ENCODE assay signal across 26 cellular contexts in the genomic region with DNA sequence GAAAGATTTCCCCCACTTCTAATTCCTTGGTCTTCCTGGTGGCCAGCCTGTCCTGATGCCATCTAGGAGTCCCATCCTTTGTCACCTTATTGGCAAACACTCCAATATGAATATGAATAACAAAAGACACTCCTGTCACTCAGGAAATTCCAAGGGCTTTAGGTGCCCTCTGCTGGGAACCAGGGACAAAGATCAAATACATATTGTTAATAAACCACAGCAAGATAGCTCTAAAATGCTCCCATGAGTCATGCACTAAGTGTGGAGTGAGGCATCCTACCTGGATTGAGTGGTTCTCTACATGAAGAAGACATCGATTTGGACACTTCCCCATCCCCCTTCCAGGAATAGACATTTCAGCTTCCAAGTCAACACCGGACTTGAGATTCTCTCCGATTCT.
DNase-seq lines count a peak whose midpoint lies in the region; ATAC-seq, FAIRE-seq and TF ChIP-seq lines count a peak whose summit lies in the region.
"Had no signal": no experiment of that assay in that cellular context is flagged by ENCODE, and none has a peak within 500 bp of the region (broad histone marks: within the 10 kb centered on the region; RNA-seq: fewer than 3 reads in every experiment).

No MANE protein-coding gene starts in this region.

- no peaks in the 10 kb centered on the region for H3K36me3 ChIP-seq in small intestine (ENCODE audit: control insufficient read depth in 2 of 2, insufficient read depth in 2 of 2, low read length in 2 of 2)
- H3K36me3 ChIP-seq: neutrophil, prostate gland, SJCRH30, upper lobe of left lung had no signal

- H3K27ac ChIP-seq in small intestine (ENCODE audit: low read depth in 1 of 2, low read length in 1 of 2) (no peak overlapping the region), dorsolateral prefrontal cortex (no peak overlapping the region)
- H3K27ac ChIP-seq: neutrophil, prostate gland, SJCRH30, upper lobe of left lung had no signal

- H3K9me3 ChIP-seq in small intestine (ENCODE audit: control insufficient read depth, low read depth), result no peaks in the 10 kb centered on the region
- H3K9me3 ChIP-seq: prostate gland had no signal

- WGBS in small intestine, 3 donors, result 40 to 78% (median 41%) methylated on average over 3 of the region's 3 CpGs

- no peak for ATAC-seq in GM21526 (IDR thresholded peaks at IDR 0.05; ENCODE audit: low FRiP score, unreplicated experiment)
- ATAC-seq: activated CD8-positive, alpha-beta T cell treated with anti-CD3 and anti-CD28 coated beads, Interleukin-2, amount 10 ng/mL, durations not matched to agents 7 days and 5 days had no signal

- H3K27me3 ChIP-seq in small intestine (ENCODE audit: control insufficient read depth in 2 of 2, insufficient read depth in 2 of 2, low read length in 2 of 2) (no peaks in the 10 kb centered on the region), dorsolateral prefrontal cortex (peaks cover 0 to 9% (median 0%) of the 10 kb centered on the region in 45 donors)
- H3K27me3 ChIP-seq: neutrophil, SJCRH30, upper lobe of left lung had no signal

- TF ChIP-seq CTCF in dorsolateral prefrontal cortex (IDR thresholded peaks at IDR 0.05 in 54 of 56, conservative IDR thresholded peaks at IDR 0.05 in 2 of 56; ENCODE audit: low read depth in 1 of 56, partially characterized antibody in 56 of 56), result no peak

- H3K4me1 ChIP-seq in small intestine (ENCODE audit: control insufficient read depth in 2 of 2, insufficient read depth in 1 of 2, low read depth in 1 of 2, low read length in 1 of 2), result no peaks in the 10 kb centered on the region
- H3K4me1 ChIP-seq: prostate gland, SJCRH30, upper lobe of left lung had no signal

- intact Hi-C loops in dorsolateral prefrontal cortex (cut with DNase I), result no loop called here

- peak; percentile 17 for DNase-seq in NCI-H1694 treated with DMSO at 0.1 percent for 48 hours (lab: John Stamatoyannopoulos, UW)
- no peak for DNase-seq in NCI-H1694 (lab: John Stamatoyannopoulos, UW)
- DNase-seq in NCI-H2029 treated with DMSO at 0.1 percent for 48 hours (lab: John Stamatoyannopoulos, UW), result peak; percentile 20
- peak; percentile 42 for DNase-seq in SK-MEL-5 (ENCODE audit: low read depth, low spot score)
- peak; percentile 6 for DNase-seq in small intestine
- DNase-seq in dorsolateral prefrontal cortex, result no peak
- no peak for DNase-seq in C1 segment of cervical spinal cord (lab: John Stamatoyannopoulos, UW)
- DNase-seq: 8988T; activated CD4-positive, CD25-positive, alpha-beta regulatory T cell treated with anti-CD3 and anti-CD28 coated beads, Interleukin-2, amount 50 U/mL, for 72 hours; activated CD8-positive, alpha-beta T cell treated with anti-CD3 and anti-CD28 coated beads, Interleukin-2, amount 10 ng/mL, durations not matched to agents 7 days and 5 days; activated naive CD8-positive, alpha-beta T cell treated with anti-CD3 and anti-CD28 coated beads, Interleukin-2, amount 10 ng/mL, durations not matched to agents 7 days and 5 days; activated T-cell treated with anti-CD3 and anti-CD28 coated beads for 4 hours; CD4-positive, alpha-beta memory T cell; DMS79; GF-D8; glutamatergic neuron; Kasumi-1; NCI-H1417 treated with DMSO at 0.1 percent for 48 hours; SJCRH30; T-helper 1 cell; upper lobe of left lung had no signal

- H3K4me3 ChIP-seq in small intestine (ENCODE audit: low read depth in 1 of 2, low read length in 2 of 2), result no peak overlapping the region
- H3K4me3 ChIP-seq in dorsolateral prefrontal cortex, result no peak overlapping the region
- H3K4me3 ChIP-seq: prostate gland, SJCRH30, upper lobe of left lung had no signal

- FAIRE-seq in small intestine (lab: Jason Lieb, UNC), result no peak
- FAIRE-seq: endothelial cell of umbilical vein, H1 had no signal

- in situ Hi-C loops in SK-MEL-5 (cut with HindIII; ENCODE audit: low pct_unique_long_range_greater_than_20kb, low sequenced_read_pairs), result no loop called here

Comparison
In these comparisons a context has a peak if more than half of its experiments do, and no peak if none do; other contexts are left out.
1. DNase-seq: peak in NCI-H1694 treated with DMSO at 0.1 percent for 48 hours (single experiment), NCI-H2029 treated with DMSO at 0.1 percent for 48 hours (single experiment), SK-MEL-5 (single experiment) and small intestine (single experiment); none in NCI-H1694 (single experiment), dorsolateral prefrontal cortex (0 of 10) and C1 segment of cervical spinal cord (0 of 14).